Comparison of ENCODE assay signal across 8 cellular contexts in the genomic region with DNA sequence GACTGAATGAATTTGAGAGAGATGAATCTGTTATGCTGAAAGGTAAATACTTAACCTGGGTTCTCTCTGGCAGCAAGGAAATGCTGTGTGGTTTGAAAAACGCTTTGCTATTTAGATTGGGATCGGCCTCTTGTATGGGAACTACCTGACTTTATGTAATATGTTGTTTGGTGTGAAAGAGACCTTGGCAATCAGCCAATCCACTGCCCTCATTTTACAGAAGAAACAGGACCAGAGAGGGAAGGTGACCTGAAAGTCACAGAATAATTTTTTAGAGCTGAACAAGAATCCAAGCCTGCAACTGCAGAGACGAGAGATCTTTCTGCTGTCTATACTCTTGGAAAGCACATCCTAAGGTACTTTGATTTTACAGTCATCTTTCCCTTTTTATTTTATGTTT. TPM values are rescaled to one million over a fixed set of nuclear protein-coding genes. Genes with fewer than 3 reads are reported as not detected.
DNase-seq lines count a peak whose midpoint lies in the region; ATAC-seq and TF ChIP-seq lines count a peak whose summit lies in the region.

No MANE protein-coding gene starts in this region.

- no peaks in the 10 kb centered on the region for H3K27me3 ChIP-seq in Peyer's patch
- H3K27me3 ChIP-seq in psoas muscle (ENCODE audit: insufficient read depth in 3 of 3, low read length in 2 of 3): no peaks in the 10 kb centered on the region

- intact Hi-C loops in psoas muscle (cut with DNase I): no loop called here

- H3K4me3 ChIP-seq in GM12875 (ENCODE audit: low read depth, low read length) (peak overlapping the region; percentile 99), Peyer's patch (peak overlapping the region; percentile 80 to 98 (median 86)), psoas muscle (peak overlapping the region; percentile 95)

- H3K4me1 ChIP-seq in Peyer's patch (peaks cover 6 to 32% (median 19%) of the 10 kb centered on the region in 4 donors), psoas muscle (peaks cover 27% of the 10 kb centered on the region)

- H3K36me3 ChIP-seq in Peyer's patch: peaks cover 0 to 47% (median 3%) of the 10 kb centered on the region in 3 donors
- peaks cover 9 to 55% of the 10 kb centered on the region in 2 donors for H3K36me3 ChIP-seq in psoas muscle (ENCODE audit: insufficient read depth in 1 of 2, low read depth in 1 of 2)

- TF ChIP-seq POLR2A in Peyer's patch (IDR thresholded peaks at IDR 0.05): no peak
- no peak for TF ChIP-seq POLR2A in erythroblast (IDR thresholded peaks at IDR 0.05; ENCODE audit: low read length)

- ATAC-seq in psoas muscle (no peak), HG03175 (IDR thresholded peaks at IDR 0.05; ENCODE audit: unreplicated experiment) (no peak), left lobe of liver (no peak)

- no peaks in the 10 kb centered on the region for H3K9me3 ChIP-seq in Peyer's patch
- H3K9me3 ChIP-seq in psoas muscle: no peaks in the 10 kb centered on the region

- 51 to 57% (median 54%) methylated on average over 3 of the region's 3 CpGs for WGBS in psoas muscle, 3 donors

- no peak for TF ChIP-seq CTCF in GM12875 (IDR thresholded peaks at IDR 0.05; ENCODE audit: borderline replicate concordance, insufficient read depth, low read depth, low read length)
- no peak for TF ChIP-seq CTCF in Peyer's patch (IDR thresholded peaks at IDR 0.05)
- no peak for TF ChIP-seq CTCF in psoas muscle (IDR thresholded peaks at IDR 0.05)

- DNase-seq in Peyer's patch: no peak
- DNase-seq in erythroblast (lab: John Stamatoyannopoulos, UW): peak; percentile 39 to 57
- DNase-seq in psoas muscle: no peak
- no peak for DNase-seq in NCI-H82 (lab: John Stamatoyannopoulos, UW)
- DNase-seq in C1 segment of cervical spinal cord (lab: John Stamatoyannopoulos, UW): no peak
- DNase-seq in left lobe of liver (ENCODE audit: low spot score): no peak

- H3K27ac ChIP-seq in Peyer's patch (peak overlapping the region in 3 of 4 donors; percentile 93 to 96 (median 94)), psoas muscle (peak overlapping the region; percentile 88)

RNA-seq across cellular contexts. Expression of gene BUD31, which starts 1.0 kb away (rescaled TPM):
- total RNA-seq in Peyer's patch: 10 to 100 TPM; 44.7 to 82.0 (median 58.4) TPM
- 10 to 100 TPM; 30.2 to 49.1 (median 39.8) TPM for total RNA-seq in psoas muscle
- 100 to 1,000 TPM in 1 of 3 donors, 10 to 100 TPM in 2; 46.8 to 115 (median 88.0) TPM for polyA plus RNA-seq in psoas muscle
- total RNA-seq in left lobe of liver: 25.8 TPM

RNA-seq across cellular contexts. Expression of gene PDAP1, which starts 1.4 kb away (rescaled TPM):
- total RNA-seq in Peyer's patch: 10 to 100 TPM; 32.4 to 52.0 (median 40.6) TPM
- 100 to 1,000 TPM; 131 to 174 (median 172) TPM for total RNA-seq in psoas muscle
- polyA plus RNA-seq in psoas muscle: 100 to 1,000 TPM; 257 to 437 (median 436) TPM
- total RNA-seq in left lobe of liver: 32.7 TPM

RNA-seq across cellular contexts. Expression of gene PTCD1, which starts 28.8 kb away (rescaled TPM):
- 1 to 10 TPM; 8.3 to 9.1 (median 8.6) TPM for total RNA-seq in Peyer's patch
- 1 to 10 TPM; 2.7 to 9.2 (median 4.6) TPM for total RNA-seq in psoas muscle
- polyA plus RNA-seq in psoas muscle: 1 to 10 TPM; 5.0 to 8.1 (median 5.6) TPM
- total RNA-seq in left lobe of liver: 2.3 TPM

RNA-seq across cellular contexts. Expression of gene CPSF4, which starts 28.9 kb away (rescaled TPM):
- total RNA-seq in Peyer's patch: 10 to 100 TPM; 21.4 to 42.2 (median 35.5) TPM
- 10 to 100 TPM; 21.3 to 42.4 (median 28.6) TPM for total RNA-seq in psoas muscle
- 10 to 100 TPM; 35.6 to 46.4 (median 36.5) TPM for polyA plus RNA-seq in psoas muscle
- total RNA-seq in left lobe of liver: 14.4 TPM

RNA-seq across cellular contexts. Expression of gene ARPC1B, which starts 35.3 kb away (rescaled TPM):
- 100 to 1,000 TPM; 228 to 386 (median 343) TPM for total RNA-seq in Peyer's patch
- total RNA-seq in psoas muscle: 10 to 100 TPM; 12.9 to 19.1 (median 15.7) TPM
- polyA plus RNA-seq in psoas muscle: 10 to 100 TPM; 20.0 to 61.5 (median 25.9) TPM
- 37.4 TPM for total RNA-seq in left lobe of liver

Comparison
In these comparisons a context has a peak if more than half of its experiments do, and no peak if none do; other contexts are left out.
1. DNase-seq: peak in erythroblast (2 of 2); none in Peyer's patch (0 of 3), psoas muscle (0 of 2), NCI-H82 (single experiment), C1 segment of cervical spinal cord (0 of 14) and left lobe of liver (single experiment).
2. Peak in every context shown above with its lines, with median percentiles within 50 percentile points of each other: H3K4me3 ChIP-seq.